In genomic region chr6:35683267-35683666, GRCh38 we compare ENCODE assay signal across 22 cellular contexts. TPM values are rescaled to one million over a fixed set of nuclear protein-coding genes. Genes with fewer than 3 reads are reported as not detected.
"Had no signal": no experiment of that assay in that cellular context is flagged by ENCODE, and none has a peak within 500 bp of the region (broad histone marks: within the 10 kb centered on the region; RNA-seq: fewer than 3 reads in every experiment).

No MANE protein-coding gene starts in this region.

- H3K9me3 ChIP-seq: body of pancreas, stomach, thyroid gland had no signal

- H3K27me3 ChIP-seq: body of pancreas, stomach, thyroid gland had no signal

- H3K4me3 Mint-ChIP-seq: immature natural killer cell; nephron progenitor cell; T-helper 1 cell treated with Interleukin-12 subunit alpha and Interleukin-12 subunit beta and Interleukin-4 antibody, amounts not matched to agents 30 μg/mL and 1 μg/mL, for 36 hours had no signal

- DNase-seq: activated CD4-positive, alpha-beta T cell treated with anti-CD3 and anti-CD28 coated beads for 4 hours; activated CD8-positive, alpha-beta memory T cell treated with anti-CD3 and anti-CD28 coated beads, Interleukin-2, amount 50 U/mL, for 48 hours; amygdala; body of pancreas; central memory CD4-positive, alpha-beta T cell; cortex of kidney; effector CD8-positive, alpha-beta T cell; foreskin fibroblast; head of caudate nucleus; immature natural killer cell; nephron progenitor cell; occipital lobe; right cardiac atrium; stomach; thyroid gland; WERI-Rb-1 had no signal

- H3K9me3 Mint-ChIP-seq: immature natural killer cell; nephron progenitor cell; T-helper 1 cell treated with Interleukin-12 subunit alpha and Interleukin-12 subunit beta and Interleukin-4 antibody, amounts not matched to agents 30 μg/mL and 1 μg/mL, for 36 hours had no signal

- H3K27ac ChIP-seq: body of pancreas, stomach, thyroid gland, WERI-Rb-1 had no signal

- FAIRE-seq: endothelial cell of umbilical vein, urothelium cell line had no signal

- ATAC-seq: activated naive CD4-positive, alpha-beta T cell treated with anti-CD3 and anti-CD28 coated beads, Interleukin-2, amount 50 U/mL, for 72 hours; body of pancreas; right cardiac atrium; SK-N-SH treated with all-trans-retinoic acid at 6 μM for 48 hours had no signal

- H3K4me3 ChIP-seq: body of pancreas, smooth muscle cell, thyroid gland had no signal

- H3K27ac Mint-ChIP-seq: nephron progenitor cell had no signal

RNA-seq across cellular contexts. Expression of gene ARMC12, which starts 53.6 kb away (rescaled TPM):
- total RNA-seq: stomach had no signal
- polyA plus RNA-seq: smooth muscle cell had no signal
